In the genomic region with DNA sequence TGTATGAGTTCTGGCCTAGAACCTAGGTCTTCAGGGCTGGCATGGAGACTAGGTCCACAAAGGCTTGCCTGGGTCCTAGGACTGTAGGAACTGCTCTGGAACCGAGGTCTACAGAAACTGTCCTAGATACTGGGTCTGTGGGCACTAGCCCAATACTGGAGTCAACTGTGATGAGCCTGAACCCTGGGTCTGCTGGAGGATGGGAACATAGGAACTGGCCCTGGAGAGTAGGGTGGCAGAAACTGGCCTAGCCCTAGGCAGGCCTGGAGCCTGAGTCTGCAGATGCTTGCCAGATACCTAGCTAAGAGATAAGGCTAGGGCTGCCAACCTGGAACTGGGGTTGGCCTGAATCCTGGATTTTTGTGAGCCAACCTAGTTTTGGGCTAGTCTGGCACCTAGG, we compare ENCODE assay signal across 4 cellular contexts. TPM values are rescaled to one million over a fixed set of nuclear protein-coding genes. Genes with fewer than 3 reads are reported as not detected.
"Had no signal": no experiment of that assay in that cellular context is flagged by ENCODE, and none has a peak within 500 bp of the region (broad histone marks: within the 10 kb centered on the region; RNA-seq: fewer than 3 reads in every experiment).

No MANE protein-coding gene starts in this region.

- DNase-seq: GDM1, GF-D8 had no signal

- H3K4me3 ChIP-seq: GM12878 had no signal

- ATAC-seq: GM12878 had no signal

RNA-seq across cellular contexts. Expression of gene GLYATL2, which starts 19.2 kb away (rescaled TPM):
- total RNA-seq: G401 had no signal
